2 cellular contexts compared by ENCODE assay signal in the genomic region with DNA sequence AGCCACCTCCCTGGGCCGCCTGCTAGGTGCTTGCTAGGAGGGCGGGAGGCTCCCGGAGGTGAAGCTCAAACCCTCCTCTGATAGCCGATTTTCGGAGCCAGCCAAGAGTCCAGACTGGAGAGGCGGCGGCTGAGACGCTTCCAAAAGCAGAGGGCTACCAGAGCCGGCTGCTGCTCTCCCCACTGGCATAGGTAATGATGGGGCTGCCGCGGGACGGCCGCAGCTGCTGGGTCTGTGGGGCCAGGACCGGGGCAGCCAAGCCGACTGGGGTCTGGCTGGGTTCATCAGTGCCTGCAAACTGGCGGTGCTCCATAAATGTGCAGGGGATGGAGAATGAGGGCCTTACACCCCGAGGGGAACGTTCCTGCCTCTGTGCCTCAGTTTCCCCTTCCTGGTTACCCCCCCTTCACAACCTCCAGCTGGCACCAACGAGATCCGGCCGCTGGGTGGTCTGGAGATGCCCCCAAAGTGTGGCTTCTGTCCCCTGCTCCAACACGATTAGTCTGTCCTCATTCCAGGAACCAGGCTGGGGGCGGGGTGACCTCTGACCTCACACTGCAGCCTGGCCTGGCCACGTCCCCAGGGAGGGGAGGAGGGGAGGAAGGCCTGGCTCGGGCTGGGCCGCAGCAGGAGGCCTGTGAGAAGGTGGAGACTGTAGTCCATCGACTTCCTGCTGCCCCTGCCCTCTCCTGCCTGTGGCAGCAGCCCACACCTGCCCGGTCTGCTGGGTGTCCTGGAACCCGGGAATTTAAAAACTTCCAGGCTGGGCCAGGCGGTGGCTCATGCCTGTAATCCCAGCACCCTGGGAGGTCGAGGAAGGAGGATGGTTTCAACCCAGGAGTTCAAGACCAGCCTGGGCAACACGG.
A peak's percentile ranks its signal among the peaks of the same experiment; 100 is the strongest.
TF ChIP-seq lines count a peak whose summit lies in the region.

No MANE protein-coding gene starts in this region.

TF ChIP-seq in GM23338, 12 proteins besides CTCF, POLR2A, EP300 and RAD21 (continued from another document and continues in another):
- no peak for TF ChIP-seq ZNF462 (CRISPR knock-in tag; IDR thresholded peaks at IDR 0.05)
- TF ChIP-seq, protein P1, sequence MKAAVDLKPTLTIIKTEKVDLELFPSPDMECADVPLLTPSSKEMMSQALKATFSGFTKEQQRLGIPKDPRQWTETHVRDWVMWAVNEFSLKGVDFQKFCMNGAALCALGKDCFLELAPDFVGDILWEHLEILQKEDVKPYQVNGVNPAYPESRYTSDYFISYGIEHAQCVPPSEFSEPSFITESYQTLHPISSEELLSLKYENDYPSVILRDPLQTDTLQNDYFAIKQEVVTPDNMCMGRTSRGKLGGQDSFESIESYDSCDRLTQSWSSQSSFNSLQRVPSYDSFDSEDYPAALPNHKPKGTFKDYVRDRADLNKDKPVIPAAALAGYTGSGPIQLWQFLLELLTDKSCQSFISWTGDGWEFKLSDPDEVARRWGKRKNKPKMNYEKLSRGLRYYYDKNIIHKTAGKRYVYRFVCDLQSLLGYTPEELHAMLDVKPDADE (IDR thresholded peaks at IDR 0.05), result no peak
- no peak for TF ChIP-seq ZNF114 (CRISPR knock-in tag; IDR thresholded peaks at IDR 0.05)
- TF ChIP-seq, protein P2, sequence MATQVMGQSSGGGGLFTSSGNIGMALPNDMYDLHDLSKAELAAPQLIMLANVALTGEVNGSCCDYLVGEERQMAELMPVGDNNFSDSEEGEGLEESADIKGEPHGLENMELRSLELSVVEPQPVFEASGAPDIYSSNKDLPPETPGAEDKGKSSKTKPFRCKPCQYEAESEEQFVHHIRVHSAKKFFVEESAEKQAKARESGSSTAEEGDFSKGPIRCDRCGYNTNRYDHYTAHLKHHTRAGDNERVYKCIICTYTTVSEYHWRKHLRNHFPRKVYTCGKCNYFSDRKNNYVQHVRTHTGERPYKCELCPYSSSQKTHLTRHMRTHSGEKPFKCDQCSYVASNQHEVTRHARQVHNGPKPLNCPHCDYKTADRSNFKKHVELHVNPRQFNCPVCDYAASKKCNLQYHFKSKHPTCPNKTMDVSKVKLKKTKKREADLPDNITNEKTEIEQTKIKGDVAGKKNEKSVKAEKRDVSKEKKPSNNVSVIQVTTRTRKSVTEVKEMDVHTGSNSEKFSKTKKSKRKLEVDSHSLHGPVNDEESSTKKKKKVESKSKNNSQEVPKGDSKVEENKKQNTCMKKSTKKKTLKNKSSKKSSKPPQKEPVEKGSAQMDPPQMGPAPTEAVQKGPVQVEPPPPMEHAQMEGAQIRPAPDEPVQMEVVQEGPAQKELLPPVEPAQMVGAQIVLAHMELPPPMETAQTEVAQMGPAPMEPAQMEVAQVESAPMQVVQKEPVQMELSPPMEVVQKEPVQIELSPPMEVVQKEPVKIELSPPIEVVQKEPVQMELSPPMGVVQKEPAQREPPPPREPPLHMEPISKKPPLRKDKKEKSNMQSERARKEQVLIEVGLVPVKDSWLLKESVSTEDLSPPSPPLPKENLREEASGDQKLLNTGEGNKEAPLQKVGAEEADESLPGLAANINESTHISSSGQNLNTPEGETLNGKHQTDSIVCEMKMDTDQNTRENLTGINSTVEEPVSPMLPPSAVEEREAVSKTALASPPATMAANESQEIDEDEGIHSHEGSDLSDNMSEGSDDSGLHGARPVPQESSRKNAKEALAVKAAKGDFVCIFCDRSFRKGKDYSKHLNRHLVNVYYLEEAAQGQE (IDR thresholded peaks at IDR 0.05; ENCODE audit: unreplicated experiment), result no peak
- TF ChIP-seq NANOG (IDR thresholded peaks at IDR 0.05; ENCODE audit: borderline replicate concordance), result no peak
- TF ChIP-seq POLR2AphosphoS5 (IDR thresholded peaks at IDR 0.05; ENCODE audit: low read depth), result no peak
- TF ChIP-seq EZH2 (IDR thresholded peaks at IDR 0.05; ENCODE audit: low read depth, unreplicated experiment), result no peak

TF ChIP-seq in WTC11, 78 proteins besides CTCF, POLR2A, EP300 and RAD21 (continued from another document):
- TF ChIP-seq, protein P3, sequence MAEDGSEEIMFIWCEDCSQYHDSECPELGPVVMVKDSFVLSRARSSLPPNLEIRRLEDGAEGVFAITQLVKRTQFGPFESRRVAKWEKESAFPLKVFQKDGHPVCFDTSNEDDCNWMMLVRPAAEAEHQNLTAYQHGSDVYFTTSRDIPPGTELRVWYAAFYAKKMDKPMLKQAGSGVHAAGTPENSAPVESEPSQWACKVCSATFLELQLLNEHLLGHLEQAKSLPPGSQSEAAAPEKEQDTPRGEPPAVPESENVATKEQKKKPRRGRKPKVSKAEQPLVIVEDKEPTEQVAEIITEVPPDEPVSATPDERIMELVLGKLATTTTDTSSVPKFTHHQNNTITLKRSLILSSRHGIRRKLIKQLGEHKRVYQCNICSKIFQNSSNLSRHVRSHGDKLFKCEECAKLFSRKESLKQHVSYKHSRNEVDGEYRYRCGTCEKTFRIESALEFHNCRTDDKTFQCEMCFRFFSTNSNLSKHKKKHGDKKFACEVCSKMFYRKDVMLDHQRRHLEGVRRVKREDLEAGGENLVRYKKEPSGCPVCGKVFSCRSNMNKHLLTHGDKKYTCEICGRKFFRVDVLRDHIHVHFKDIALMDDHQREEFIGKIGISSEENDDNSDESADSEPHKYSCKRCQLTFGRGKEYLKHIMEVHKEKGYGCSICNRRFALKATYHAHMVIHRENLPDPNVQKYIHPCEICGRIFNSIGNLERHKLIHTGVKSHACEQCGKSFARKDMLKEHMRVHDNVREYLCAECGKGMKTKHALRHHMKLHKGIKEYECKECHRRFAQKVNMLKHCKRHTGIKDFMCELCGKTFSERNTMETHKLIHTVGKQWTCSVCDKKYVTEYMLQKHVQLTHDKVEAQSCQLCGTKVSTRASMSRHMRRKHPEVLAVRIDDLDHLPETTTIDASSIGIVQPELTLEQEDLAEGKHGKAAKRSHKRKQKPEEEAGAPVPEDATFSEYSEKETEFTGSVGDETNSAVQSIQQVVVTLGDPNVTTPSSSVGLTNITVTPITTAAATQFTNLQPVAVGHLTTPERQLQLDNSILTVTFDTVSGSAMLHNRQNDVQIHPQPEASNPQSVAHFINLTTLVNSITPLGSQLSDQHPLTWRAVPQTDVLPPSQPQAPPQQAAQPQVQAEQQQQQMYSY (CRISPR knock-in tag; IDR thresholded peaks at IDR 0.05), result 0 out of 2 replicates have a peak, but pooled peaks have one; percentile 13
- TF ChIP-seq, protein P4, sequence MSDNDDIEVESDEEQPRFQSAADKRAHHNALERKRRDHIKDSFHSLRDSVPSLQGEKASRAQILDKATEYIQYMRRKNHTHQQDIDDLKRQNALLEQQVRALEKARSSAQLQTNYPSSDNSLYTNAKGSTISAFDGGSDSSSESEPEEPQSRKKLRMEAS (CRISPR knock-in tag; IDR thresholded peaks at IDR 0.05), result no peak
- TF ChIP-seq FOXK1 (CRISPR knock-in tag; IDR thresholded peaks at IDR 0.05) (0 out of 2 replicates have a peak, but pooled peaks have one; percentile 17), SP1 (CRISPR knock-in tag; conservative IDR thresholded peaks at IDR 0.05) (peak; percentile 46; the same call in 1 of the 2 replicates), GTF2I (CRISPR knock-in tag; conservative IDR thresholded peaks at IDR 0.05) (no peak), SMAD4 (CRISPR knock-in tag; IDR thresholded peaks at IDR 0.05) (no peak), NR2C2 (CRISPR knock-in tag; IDR thresholded peaks at IDR 0.05) (peak; percentile 89), ZNF232 (CRISPR knock-in tag; IDR thresholded peaks at IDR 0.05) (no peak), ZNF671 (CRISPR knock-in tag; IDR thresholded peaks at IDR 0.05) (no peak), PRRX2 (CRISPR knock-in tag; IDR thresholded peaks at IDR 0.05) (no peak), ZNF121 (CRISPR knock-in tag; IDR thresholded peaks at IDR 0.05) (no peak), ZNF423 (CRISPR knock-in tag; IDR thresholded peaks at IDR 0.05) (peak; percentile 58), ZNF281 (CRISPR knock-in tag; IDR thresholded peaks at IDR 0.05) (peak; percentile 78; the same call in 1 of the 2 replicates)
- TF ChIP-seq, protein P5, sequence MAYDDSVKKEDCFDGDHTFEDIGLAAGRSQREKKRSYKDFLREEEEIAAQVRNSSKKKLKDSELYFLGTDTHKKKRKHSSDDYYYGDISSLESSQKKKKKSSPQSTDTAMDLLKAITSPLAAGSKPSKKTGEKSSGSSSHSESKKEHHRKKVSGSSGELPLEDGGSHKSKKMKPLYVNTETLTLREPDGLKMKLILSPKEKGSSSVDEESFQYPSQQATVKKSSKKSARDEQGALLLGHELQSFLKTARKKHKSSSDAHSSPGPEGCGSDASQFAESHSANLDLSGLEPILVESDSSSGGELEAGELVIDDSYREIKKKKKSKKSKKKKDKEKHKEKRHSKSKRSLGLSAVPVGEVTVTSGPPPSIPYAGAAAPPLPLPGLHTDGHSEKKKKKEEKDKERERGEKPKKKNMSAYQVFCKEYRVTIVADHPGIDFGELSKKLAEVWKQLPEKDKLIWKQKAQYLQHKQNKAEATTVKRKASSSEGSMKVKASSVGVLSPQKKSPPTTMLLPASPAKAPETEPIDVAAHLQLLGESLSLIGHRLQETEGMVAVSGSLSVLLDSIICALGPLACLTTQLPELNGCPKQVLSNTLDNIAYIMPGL (CRISPR knock-in tag; IDR thresholded peaks at IDR 0.05), result 0 out of 2 replicates have a peak, but pooled peaks have one; percentile 33
- TF ChIP-seq, protein P6, sequence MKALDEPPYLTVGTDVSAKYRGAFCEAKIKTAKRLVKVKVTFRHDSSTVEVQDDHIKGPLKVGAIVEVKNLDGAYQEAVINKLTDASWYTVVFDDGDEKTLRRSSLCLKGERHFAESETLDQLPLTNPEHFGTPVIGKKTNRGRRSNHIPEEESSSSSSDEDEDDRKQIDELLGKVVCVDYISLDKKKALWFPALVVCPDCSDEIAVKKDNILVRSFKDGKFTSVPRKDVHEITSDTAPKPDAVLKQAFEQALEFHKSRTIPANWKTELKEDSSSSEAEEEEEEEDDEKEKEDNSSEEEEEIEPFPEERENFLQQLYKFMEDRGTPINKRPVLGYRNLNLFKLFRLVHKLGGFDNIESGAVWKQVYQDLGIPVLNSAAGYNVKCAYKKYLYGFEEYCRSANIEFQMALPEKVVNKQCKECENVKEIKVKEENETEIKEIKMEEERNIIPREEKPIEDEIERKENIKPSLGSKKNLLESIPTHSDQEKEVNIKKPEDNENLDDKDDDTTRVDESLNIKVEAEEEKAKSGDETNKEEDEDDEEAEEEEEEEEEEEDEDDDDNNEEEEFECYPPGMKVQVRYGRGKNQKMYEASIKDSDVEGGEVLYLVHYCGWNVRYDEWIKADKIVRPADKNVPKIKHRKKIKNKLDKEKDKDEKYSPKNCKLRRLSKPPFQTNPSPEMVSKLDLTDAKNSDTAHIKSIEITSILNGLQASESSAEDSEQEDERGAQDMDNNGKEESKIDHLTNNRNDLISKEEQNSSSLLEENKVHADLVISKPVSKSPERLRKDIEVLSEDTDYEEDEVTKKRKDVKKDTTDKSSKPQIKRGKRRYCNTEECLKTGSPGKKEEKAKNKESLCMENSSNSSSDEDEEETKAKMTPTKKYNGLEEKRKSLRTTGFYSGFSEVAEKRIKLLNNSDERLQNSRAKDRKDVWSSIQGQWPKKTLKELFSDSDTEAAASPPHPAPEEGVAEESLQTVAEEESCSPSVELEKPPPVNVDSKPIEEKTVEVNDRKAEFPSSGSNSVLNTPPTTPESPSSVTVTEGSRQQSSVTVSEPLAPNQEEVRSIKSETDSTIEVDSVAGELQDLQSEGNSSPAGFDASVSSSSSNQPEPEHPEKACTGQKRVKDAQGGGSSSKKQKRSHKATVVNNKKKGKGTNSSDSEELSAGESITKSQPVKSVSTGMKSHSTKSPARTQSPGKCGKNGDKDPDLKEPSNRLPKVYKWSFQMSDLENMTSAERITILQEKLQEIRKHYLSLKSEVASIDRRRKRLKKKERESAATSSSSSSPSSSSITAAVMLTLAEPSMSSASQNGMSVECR (CRISPR knock-in tag; IDR thresholded peaks at IDR 0.05; ENCODE audit: borderline replicate concordance), result no peak
TF ChIP-seq in WTC11: peak in this region for 7.
